7 cellular contexts compared by ENCODE assay signal in the genomic region with DNA sequence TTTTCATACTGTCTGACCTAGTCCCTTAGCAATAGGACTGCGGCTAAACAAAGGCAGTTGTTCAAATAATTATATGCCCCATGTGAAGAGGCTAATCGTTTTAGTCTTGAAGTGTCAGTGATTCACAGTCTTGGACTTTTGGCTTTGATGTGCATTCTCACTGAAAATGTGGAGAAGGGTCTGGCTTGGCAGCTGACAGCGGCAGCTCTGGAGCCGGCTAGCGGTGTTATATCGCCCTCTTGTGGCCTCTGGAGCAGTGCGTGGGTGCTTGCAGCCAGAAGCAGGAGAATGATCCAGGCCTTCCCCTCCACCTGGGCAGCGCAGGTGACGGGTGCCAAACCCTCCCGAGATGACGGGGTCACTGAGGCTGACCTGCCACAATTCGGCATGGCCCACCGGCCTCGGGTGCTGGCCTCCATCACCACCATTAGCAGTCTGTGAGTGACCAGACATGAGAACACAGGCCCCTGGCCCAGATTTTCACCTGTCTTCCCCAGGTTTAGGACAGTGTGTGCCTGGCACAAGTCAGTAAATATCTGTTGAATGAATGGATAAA.
DNase-seq lines count a peak whose midpoint lies in the region; ATAC-seq and TF ChIP-seq lines count a peak whose summit lies in the region.

No MANE protein-coding gene starts in this region.

- ATAC-seq in GM21528 (IDR thresholded peaks at IDR 0.05; ENCODE audit: low FRiP score, unreplicated experiment): no peak

- H4K20me1 ChIP-seq in hepatocyte (ENCODE audit: insufficient read depth, poor library complexity, severe bottlenecking): no peaks in the 10 kb centered on the region

- H3K36me3 ChIP-seq in hepatocyte (replicated peaks; ENCODE audit: insufficient read depth, low read depth) (no peaks in the 10 kb centered on the region), sigmoid colon (peaks cover 0 to 12% (median 6%) of the 10 kb centered on the region in 4 donors)

- H3K4me1 ChIP-seq in hepatocyte (ENCODE audit: insufficient read depth) (no peaks in the 10 kb centered on the region), sigmoid colon (peaks cover 0 to 39% (median 29%) of the 10 kb centered on the region in 4 donors)

- no peak for TF ChIP-seq EP300 in sigmoid colon (IDR thresholded peaks at IDR 0.05)

- TF ChIP-seq POLR2A in sigmoid colon (IDR thresholded peaks at IDR 0.05): no peak

- no peaks in the 10 kb centered on the region for H3K9me2 ChIP-seq in hepatocyte (replicated peaks; ENCODE audit: insufficient read depth)

- no peak overlapping the region for H3K4me2 ChIP-seq in hepatocyte

- H3K9me3 ChIP-seq in hepatocyte (ENCODE audit: low read depth): no peaks in the 10 kb centered on the region
- H3K9me3 ChIP-seq in sigmoid colon: no peaks in the 10 kb centered on the region

- no peaks in the 10 kb centered on the region for H3K79me2 ChIP-seq in hepatocyte

- 13% methylated on average over 14 of the region's 14 CpGs for WGBS in hepatocyte (ENCODE audit: low lambda C conversion rate, missing lambda C conversion rate)
- WGBS in sigmoid colon, 2 donors: 11 to 18% methylated on average over 14 of the region's 14 CpGs

- H2AFZ ChIP-seq in hepatocyte: no peak overlapping the region

- intact Hi-C loops in sigmoid colon (cut with DNase I): loop anchor here (1.0 to 5.0 kb wide), 4 partner anchors 122 to 1332 kb away; no protein-coding TSS in a partner anchor

- no peaks in the 10 kb centered on the region for H3K27me3 ChIP-seq in hepatocyte
- no peaks in the 10 kb centered on the region for H3K27me3 ChIP-seq in sigmoid colon

- H3K4me3 ChIP-seq in GM12865 (ENCODE audit: low read depth, low read length) (no peak overlapping the region), astrocyte of the cerebellum (ENCODE audit: low read depth, low read length) (no peak overlapping the region), hepatocyte (no peak overlapping the region), sigmoid colon (no peak overlapping the region)

- TF ChIP-seq CTCF in GM12865 (IDR thresholded peaks at IDR 0.05; ENCODE audit: insufficient read depth, low read depth, low read length, missing control alignments) (peak; percentile 96), astrocyte of the cerebellum (IDR thresholded peaks at IDR 0.05; ENCODE audit: low read depth, low read length, missing control alignments) (peak; percentile 93), hepatocyte (IDR thresholded peaks at IDR 0.05; ENCODE audit: poor library complexity) (peak; percentile 94), sigmoid colon (IDR thresholded peaks at IDR 0.05) (peak; percentile 91 to 97 (median 93))

- H3K27ac ChIP-seq in hepatocyte (no peak overlapping the region), sigmoid colon (peak overlapping the region; percentile 38 to 71 (median 56))

- peak; percentile 78 for DNase-seq in GM12865 (ENCODE audit: low read depth)
- DNase-seq in NAMALWA (ENCODE audit: low spot score): peak; percentile 76
- peak; percentile 32 for DNase-seq in T-helper 22 cell (ENCODE audit: low read depth)
- DNase-seq in astrocyte of the cerebellum (ENCODE audit: low read depth): peak; percentile 93
- DNase-seq in hepatocyte (ENCODE audit: low spot score): peak; percentile 91
- peak; percentile 87 for DNase-seq in sigmoid colon

- in situ Hi-C loops in astrocyte of the cerebellum (cut with HindIII; ENCODE audit: low sequenced_read_pairs): no loop called here

Comparison
In these comparisons a context has a peak if more than half of its experiments do, and no peak if none do; other contexts are left out.
1. DNase-seq: peak in every context shown above with its lines; median percentile 93 in astrocyte of the cerebellum; 91 in hepatocyte; 87 in sigmoid colon; 78 in GM12865; 76 in NAMALWA; 32 in T-helper 22 cell.